In genomic region chr2:65057391-65058052, GRCh38 we compare ENCODE assay signal across 7 cellular contexts. TPM values are rescaled to one million over a fixed set of nuclear protein-coding genes. Genes with fewer than 3 reads are reported as not detected.
DNase-seq lines count a peak whose midpoint lies in the region; ATAC-seq and TF ChIP-seq lines count a peak whose summit lies in the region.

No MANE protein-coding gene starts in this region.

- H3K27me3 Mint-ChIP-seq in memory B cell: no peaks in the 10 kb centered on the region

- no peaks in the 10 kb centered on the region for H3K9me3 ChIP-seq in mammary epithelial cell (replicated peaks; ENCODE audit: insufficient read depth, low read length)

- peak overlapping the region; percentile 93 for H2AFZ ChIP-seq in mammary epithelial cell (ENCODE audit: low read depth, low read length)

- peak overlapping the region; percentile 57 to 68 (median 65) for H3K4me3 ChIP-seq in mammary epithelial cell (replicated peaks in 1 of 3; ENCODE audit: insufficient read depth in 1 of 3, low read depth in 2 of 3, low read length in 3 of 3)

- BruUV-seq in mammary epithelial cell (replicated peaks; lab: Mats Ljungman, UMichigan): TSS peak; percentile 33

- H4K20me1 ChIP-seq in mammary epithelial cell (ENCODE audit: insufficient read depth, low read length): no peaks in the 10 kb centered on the region

- no peaks in the 10 kb centered on the region for H3K27me3 ChIP-seq in mammary epithelial cell (ENCODE audit: insufficient read depth, low read length)

- ATAC-seq in GM18505 (IDR thresholded peaks at IDR 0.05; ENCODE audit: unreplicated experiment): peak; percentile 24
- peak; percentile 20 for ATAC-seq in HG03558 (IDR thresholded peaks at IDR 0.05; ENCODE audit: extremely low read depth, unreplicated experiment)
- no peak for ATAC-seq in memory B cell (ENCODE audit: low read depth)

- dilution Hi-C loops in mammary epithelial cell (cut with HindIII; ENCODE audit: low sequenced_read_pairs): no loop called here

- H3K4me1 Mint-ChIP-seq in memory B cell: peaks cover 36% of the 10 kb centered on the region

- peaks cover 27% of the 10 kb centered on the region for H3K79me2 ChIP-seq in mammary epithelial cell (ENCODE audit: insufficient read depth, low read length)

- peak overlapping the region; percentile 76 for H3K4me3 Mint-ChIP-seq in memory B cell

- H3K27ac ChIP-seq in mammary epithelial cell (ENCODE audit: insufficient read depth, low read depth, low read length) (no peak overlapping the region), temporal lobe (ENCODE audit: low read depth, low read length) (peak overlapping the region; percentile 77)

- intact Hi-C loops in mammary epithelial cell (cut with micrococcal nuclease): no loop called here

- in situ Hi-C loops in mammary epithelial cell (cut with MboI; ENCODE audit: low sequenced_read_pairs in 2 of 2): loop anchor here in 1 of 2 donors (25.0 kb wide), 1 partner anchor 505 kb away; no protein-coding TSS in a partner anchor

- H3K9ac ChIP-seq in mammary epithelial cell (ENCODE audit: insufficient read depth, low read length): peak overlapping the region; percentile 42

- H3K36me3 Mint-ChIP-seq in memory B cell: no peaks in the 10 kb centered on the region

- 45% methylated on average over 6 of the region's 6 CpGs for WGBS in mammary epithelial cell (ENCODE audit: low coverage, missing lambda C conversion rate)

- peak overlapping the region; percentile 92 for H3K4me2 ChIP-seq in mammary epithelial cell (ENCODE audit: insufficient read depth, low read depth, low read length)

- peak overlapping the region; percentile 77 for H3K27ac Mint-ChIP-seq in memory B cell

- no peaks in the 10 kb centered on the region for H3K36me3 ChIP-seq in mammary epithelial cell (ENCODE audit: insufficient read depth, low read length)

- TF ChIP-seq POLR2A in GM18505 (IDR thresholded peaks at IDR 0.05; ENCODE audit: borderline replicate concordance, extremely low read depth, insufficient read depth, insufficient read length): no peak

- no peaks in the 10 kb centered on the region for H3K9me3 Mint-ChIP-seq in memory B cell

- peak; percentile 85 for DNase-seq in SIG-M5 treated with dmso at 0.1 percent for 504 hours (lab: John Stamatoyannopoulos, UW; ENCODE audit: unreplicated experiment)
- peak; percentile 55 for DNase-seq in mammary epithelial cell
- DNase-seq in memory B cell (ENCODE audit: low spot score in 2 of 2): no peak
- DNase-seq in iPS-NIHi11 (ENCODE audit: low spot score): no peak

- H3K4me1 ChIP-seq in mammary epithelial cell (ENCODE audit: insufficient read depth, low read length): peaks cover 17% of the 10 kb centered on the region

- CTCF ChIA-PET in mammary epithelial cell (lab: Charles Lee; ENCODE audit: low non-redundant PET): no interaction called here

- TF ChIP-seq CTCF in mammary epithelial cell (conservative IDR thresholded peaks at IDR 0.05 in 1 of 2, IDR thresholded peaks at IDR 0.05 in 1 of 2; ENCODE audit: extremely low read depth in 1 of 2, insufficient read depth in 1 of 2, low read depth in 1 of 2, low read length in 2 of 2): no peak

RNA-seq across cellular contexts. Expression of gene CEP68, which starts 1.3 kb away (rescaled TPM):
- total RNA-seq in mammary epithelial cell: 1 to 10 TPM; 9.0 to 9.3 TPM
- 4.4 TPM for polyA plus RNA-seq in mammary epithelial cell
- 15.0 TPM for polyA minus RNA-seq in mammary epithelial cell
- 48.2 TPM for total RNA-seq in temporal lobe

Comparison
In these comparisons a context has a peak if more than half of its experiments do, and no peak if none do; other contexts are left out.
1. DNase-seq: peak in SIG-M5 treated with dmso at 0.1 percent for 504 hours (single experiment) and mammary epithelial cell (single experiment); none in memory B cell (0 of 2) and iPS-NIHi11 (single experiment).